19 cellular contexts compared by ENCODE assay signal in genomic region chr3:127541320-127541719, GRCh38.
"Had no signal": no experiment of that assay in that cellular context is flagged by ENCODE, and none has a peak within 500 bp of the region (broad histone marks: within the 10 kb centered on the region; RNA-seq: fewer than 3 reads in every experiment).

No MANE protein-coding gene starts in this region.

- H3K4me3 ChIP-seq: breast epithelium, K562 had no signal

- DNase-seq: activated CD4-positive, alpha-beta memory T cell treated with anti-CD3 and anti-CD28 coated beads, Interleukin-2, amount 10 ng/mL, durations not matched to agents 7 days and 5 days; activated CD4-positive, alpha-beta T cell treated with anti-CD3 and anti-CD28 coated beads for 36 hours; activated CD4-positive, alpha-beta T cell treated with anti-CD3 and anti-CD28 coated beads, Interleukin-2, amount 50 U/mL, for 1 hour; activated naive CD4-positive, alpha-beta T cell; activated T-cell treated with anti-CD3 and anti-CD28 coated beads for 4 hours; activated T-cell treated with anti-CD3 and anti-CD28 coated beads, Interleukin-2, amount 50 U/mL, for 72 hours; caudate nucleus; Karpas-422; NCI-H1048; NCI-H1694; NCI-H2029 treated with DMSO at 0.1 percent for 48 hours; NCI-H510A treated with DMSO at 0.1 percent for 48 hours; PC-3; SIG-M5; T-cell; T-helper 2 cell; WERI-Rb-1 had no signal

- ATAC-seq: activated CD4-positive, alpha-beta T cell treated with anti-CD3 and anti-CD28 coated beads for 36 hours; activated T-cell treated with anti-CD3 and anti-CD28 coated beads, Interleukin-2, amount 50 U/mL, for 72 hours; K562; PC-3; T-cell had no signal

- H3K27me3 ChIP-seq: breast epithelium had no signal

- H3K4me1 ChIP-seq: breast epithelium had no signal

- H3K36me3 ChIP-seq: breast epithelium, WERI-Rb-1 had no signal

- H3K9me3 ChIP-seq: breast epithelium had no signal

- H3K27ac ChIP-seq: breast epithelium, WERI-Rb-1 had no signal
